Comparison of ENCODE assay signal across 11 cellular contexts in the genomic region with DNA sequence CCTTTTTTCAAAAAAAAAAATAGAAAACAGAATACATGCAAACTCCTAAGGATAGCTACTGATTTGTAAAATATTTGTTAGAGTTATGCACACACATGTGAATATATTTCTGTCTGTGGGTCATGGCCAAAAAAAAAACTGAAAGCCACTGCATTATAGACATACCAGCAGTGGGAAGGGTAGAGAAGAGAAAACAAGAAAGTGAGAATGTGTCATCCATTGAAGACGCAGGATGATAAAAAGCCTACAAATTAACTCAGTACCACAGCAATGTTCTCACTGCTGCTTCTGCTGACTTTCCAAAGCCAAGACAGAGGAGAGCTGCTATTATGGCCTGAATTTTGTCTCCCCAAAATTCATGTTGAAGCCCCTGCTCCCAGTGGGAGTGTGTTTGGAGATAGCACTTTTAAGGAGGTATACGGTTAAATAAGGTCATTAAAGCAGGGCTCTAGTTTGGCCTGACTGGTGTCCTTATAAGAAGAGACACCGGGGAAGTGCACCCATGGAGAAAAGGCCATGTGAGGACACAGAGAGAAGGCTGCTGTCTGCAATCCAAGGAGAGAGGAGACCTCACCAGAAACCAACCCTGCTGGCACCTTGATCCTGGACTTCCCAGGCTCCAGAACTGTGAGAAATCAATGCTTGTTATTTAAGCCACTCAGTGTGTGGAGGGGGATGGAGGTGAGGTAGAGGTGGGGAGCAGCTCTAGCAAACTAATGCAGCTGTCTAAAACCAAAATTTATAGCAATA.
DNase-seq lines count a peak whose midpoint lies in the region; ATAC-seq, FAIRE-seq and TF ChIP-seq lines count a peak whose summit lies in the region.
"Had no signal": no experiment of that assay in that cellular context is flagged by ENCODE, and none has a peak within 500 bp of the region (broad histone marks: within the 10 kb centered on the region; RNA-seq: fewer than 3 reads in every experiment).

No MANE protein-coding gene starts in this region.

- H3K4me3 ChIP-seq in A549 (peak overlapping the region; percentile 21), brain microvascular endothelial cell (ENCODE audit: low read depth, low read length) (no peak overlapping the region)
- H3K4me3 ChIP-seq: BLaER1, lung had no signal

- H3K4me2 ChIP-seq in A549 = peak overlapping the region; percentile 87

- TF ChIP-seq RAD21 in A549 (conservative IDR thresholded peaks at IDR 0.05 in 1 of 2, IDR thresholded peaks at IDR 0.05 in 1 of 2) = no peak

- in situ Hi-C loops in brain microvascular endothelial cell (cut with HindIII; ENCODE audit: low pct_ligation_motif_present, low sequenced_read_pairs) = no loop called here

- peak; percentile 31 to 53; a peak in 5 of 6 replicates for ATAC-seq in A549
- ATAC-seq in GM21723 (IDR thresholded peaks at IDR 0.05; ENCODE audit: unreplicated experiment) = peak; percentile 9

- no peaks in the 10 kb centered on the region for H3K27me3 ChIP-seq in brain microvascular endothelial cell (replicated peaks)
- H3K27me3 ChIP-seq: BLaER1 had no signal

- 7% methylated on average over 3 of the region's 3 CpGs for WGBS in A549 (ENCODE audit: missing lambda C conversion rate)

- FAIRE-seq in A549 (lab: Jason Lieb, UNC) = no peak

- CTCF ChIA-PET in A549 (lab: Yijun Ruan, JAX) = interaction anchor here (0.6 to 2.1 kb wide), 7 partner anchors 26 to 142 kb away, joined by 4 to 14 read pairs (median 5); partner anchors contain the start of gene TBC1D8
- CTCF ChIA-PET in HEK293T (lab: Yijun Ruan, JAX) = interaction anchor here (0.9 kb wide), 1 partner anchor 141 kb away, joined by 3 read pairs; no protein-coding TSS in a partner anchor

- peaks cover 86% of the 10 kb centered on the region for H3K4me1 ChIP-seq in A549

- TF ChIP-seq POLR2A in A549 (IDR thresholded peaks at IDR 0.05; ENCODE audit: low read length) = no peak

- DNase-seq in A549 (ENCODE audit: low read depth in 1 of 2, low spot score in 1 of 2) (peak in 1 of 2 experiments; percentile 49), brain microvascular endothelial cell (peak; percentile 52), kidney glomerular epithelial cell (lab: John Stamatoyannopoulos, UW) (peak; percentile 76), ecto neural progenitor cell (ENCODE audit: low spot score) (no peak), HEK293T (ENCODE audit: extremely low spot score) (no peak), SKM-1 (lab: John Stamatoyannopoulos, UW; ENCODE audit: unreplicated experiment) (no peak), NCI-H748 treated with DMSO at 0.1 percent for 48 hours (lab: John Stamatoyannopoulos, UW) (no peak)
- DNase-seq: NCI-H2171 had no signal

- H3K27ac ChIP-seq in A549 = peak overlapping the region; percentile 81 to 86
- peak overlapping the region; percentile 67 for H3K27ac ChIP-seq in brain microvascular endothelial cell
- H3K27ac ChIP-seq: BLaER1 had no signal

- TF ChIP-seq EP300 in A549 (IDR thresholded peaks at IDR 0.05) = no peak

- H3K36me3 ChIP-seq in brain microvascular endothelial cell (replicated peaks) = no peaks in the 10 kb centered on the region
- H3K36me3 ChIP-seq: BLaER1 had no signal

- TF ChIP-seq CTCF in A549 (IDR thresholded peaks at IDR 0.05) = no peak
- no peak for TF ChIP-seq CTCF in brain microvascular endothelial cell (IDR thresholded peaks at IDR 0.05; ENCODE audit: low read depth, low read length, missing control alignments)

- POLR2A ChIA-PET in A549 (lab: Yijun Ruan, JAX) = interaction anchor here (0.6 to 2.3 kb wide), 5 partner anchors 16 to 122 kb away, joined by 4 to 12 read pairs (median 4); partner anchors contain the start of gene RPL31
- POLR2A ChIA-PET in HEK293T (lab: Yijun Ruan, JAX) = no interaction called here

- no peaks in the 10 kb centered on the region for H3K9me3 ChIP-seq in A549
- H3K9me3 ChIP-seq: BLaER1 had no signal

TF ChIP-seq in A549, 52 proteins besides CTCF, POLR2A, EP300 and RAD21:
- TF ChIP-seq, protein P1, sequence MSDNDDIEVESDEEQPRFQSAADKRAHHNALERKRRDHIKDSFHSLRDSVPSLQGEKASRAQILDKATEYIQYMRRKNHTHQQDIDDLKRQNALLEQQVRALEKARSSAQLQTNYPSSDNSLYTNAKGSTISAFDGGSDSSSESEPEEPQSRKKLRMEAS (IDR thresholded peaks at IDR 0.05) = peak; percentile 35; the same call in 1 of the 2 replicates
- TF ChIP-seq POLR2AphosphoS2 (conservative IDR thresholded peaks at IDR 0.05; ENCODE audit: low read length) = no peak
- no peak for TF ChIP-seq NPAS2 (CRISPR knock-in tag; IDR thresholded peaks at IDR 0.05; ENCODE audit: borderline replicate concordance)
- TF ChIP-seq, protein P2, sequence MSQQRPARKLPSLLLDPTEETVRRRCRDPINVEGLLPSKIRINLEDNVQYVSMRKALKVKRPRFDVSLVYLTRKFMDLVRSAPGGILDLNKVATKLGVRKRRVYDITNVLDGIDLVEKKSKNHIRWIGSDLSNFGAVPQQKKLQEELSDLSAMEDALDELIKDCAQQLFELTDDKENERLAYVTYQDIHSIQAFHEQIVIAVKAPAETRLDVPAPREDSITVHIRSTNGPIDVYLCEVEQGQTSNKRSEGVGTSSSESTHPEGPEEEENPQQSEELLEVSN (IDR thresholded peaks at IDR 0.05; ENCODE audit: borderline replicate concordance, low read depth) = no peak
- no peak for TF ChIP-seq USF2 (IDR thresholded peaks at IDR 0.05)
- no peak for TF ChIP-seq HOXA7 (CRISPR knock-in tag; IDR thresholded peaks at IDR 0.05)
- peak; percentile 18; the same call in 1 of the 2 replicates for TF ChIP-seq FOSB (CRISPR knock-in tag; IDR thresholded peaks at IDR 0.05)
- TF ChIP-seq JUNB (IDR thresholded peaks at IDR 0.05) = no peak
- no peak for TF ChIP-seq FOSL2 (IDR thresholded peaks at IDR 0.05)
- peak; percentile 37; the same call in 1 of the 2 replicates for TF ChIP-seq FOSL2 (CRISPR knock-in tag; IDR thresholded peaks at IDR 0.05)
- TF ChIP-seq HOXB13 (CRISPR knock-in tag; IDR thresholded peaks at IDR 0.05; ENCODE audit: low read depth) = no peak
- no peak for TF ChIP-seq NR3C1 (IDR thresholded peaks at IDR 0.05)
- TF ChIP-seq HEYL (CRISPR knock-in tag; IDR thresholded peaks at IDR 0.05) = peak; percentile 35; the same call in 1 of the 2 replicates
- TF ChIP-seq ZSCAN20 (CRISPR knock-in tag; IDR thresholded peaks at IDR 0.05) = peak; percentile 25; the same call in 1 of the 2 replicates
- no peak for TF ChIP-seq TP53 (CRISPR knock-in tag; IDR thresholded peaks at IDR 0.05)
- no peak for TF ChIP-seq JUN (IDR thresholded peaks at IDR 0.05)
- no peak for TF ChIP-seq ZNF302 (CRISPR knock-in tag; IDR thresholded peaks at IDR 0.05)

TF ChIP-seq in HEK293T, 16 proteins besides CTCF, POLR2A, EP300 and RAD21:
- TF ChIP-seq LEF1 (IDR thresholded peaks at IDR 0.05; ENCODE audit: borderline replicate concordance) (no peak), TARDBP (IDR thresholded peaks at IDR 0.05) (no peak), CTBP1 (IDR thresholded peaks at IDR 0.05; ENCODE audit: borderline replicate concordance) (no peak), FOXK2 (IDR thresholded peaks at IDR 0.05) (no peak), SUZ12 (IDR thresholded peaks at IDR 0.05) (no peak)
- TF ChIP-seq, protein P3, sequence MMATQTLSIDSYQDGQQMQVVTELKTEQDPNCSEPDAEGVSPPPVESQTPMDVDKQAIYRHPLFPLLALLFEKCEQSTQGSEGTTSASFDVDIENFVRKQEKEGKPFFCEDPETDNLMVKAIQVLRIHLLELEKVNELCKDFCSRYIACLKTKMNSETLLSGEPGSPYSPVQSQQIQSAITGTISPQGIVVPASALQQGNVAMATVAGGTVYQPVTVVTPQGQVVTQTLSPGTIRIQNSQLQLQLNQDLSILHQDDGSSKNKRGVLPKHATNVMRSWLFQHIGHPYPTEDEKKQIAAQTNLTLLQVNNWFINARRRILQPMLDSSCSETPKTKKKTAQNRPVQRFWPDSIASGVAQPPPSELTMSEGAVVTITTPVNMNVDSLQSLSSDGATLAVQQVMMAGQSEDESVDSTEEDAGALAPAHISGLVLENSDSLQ (IDR thresholded peaks at IDR 0.05) = no peak

Comparison
In these comparisons a context has a peak if more than half of its experiments do, and no peak if none do; other contexts are left out.
1. DNase-seq: peak in brain microvascular endothelial cell (single experiment) and kidney glomerular epithelial cell (single experiment); none in ecto neural progenitor cell (single experiment), HEK293T (single experiment), SKM-1 (single experiment) and NCI-H748 treated with DMSO at 0.1 percent for 48 hours (single experiment).